In the genomic region with DNA sequence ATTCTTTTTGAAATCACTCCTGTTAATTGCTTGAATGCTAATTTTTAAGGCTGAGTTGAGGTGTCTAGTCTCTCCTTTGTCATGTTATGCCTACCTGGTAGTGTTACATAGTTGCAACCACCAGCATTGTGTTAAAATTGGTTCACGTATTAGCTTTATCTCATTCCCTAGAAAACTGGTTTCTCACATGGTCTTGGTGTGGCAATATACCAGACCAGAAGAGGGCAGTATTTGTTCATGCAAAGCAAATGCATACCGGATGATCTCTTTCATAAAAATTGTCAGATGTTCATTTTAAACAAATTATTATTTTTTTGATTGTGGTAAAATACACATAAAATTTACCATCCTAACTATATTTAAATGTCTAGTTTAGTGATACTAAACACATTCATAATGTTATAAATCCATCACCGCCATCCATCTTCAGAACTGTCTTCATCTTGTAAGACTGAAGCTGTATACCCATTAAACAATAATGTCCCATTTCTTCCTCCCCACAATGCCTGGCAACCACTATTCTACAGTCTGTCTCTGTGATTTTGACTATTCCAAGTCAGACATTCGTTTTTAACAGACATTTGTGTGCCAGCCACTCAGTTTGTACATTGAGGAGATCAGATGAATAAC, we compare ENCODE assay signal across 9 cellular contexts.
DNase-seq lines count a peak whose midpoint lies in the region; ATAC-seq and TF ChIP-seq lines count a peak whose summit lies in the region.
"Had no signal": no experiment of that assay in that cellular context is flagged by ENCODE, and none has a peak within 500 bp of the region (broad histone marks: within the 10 kb centered on the region; RNA-seq: fewer than 3 reads in every experiment).

No MANE protein-coding gene starts in this region.

- peak; percentile 84 for TF ChIP-seq CTCF in fibroblast of mammary gland (conservative IDR thresholded peaks at IDR 0.05; ENCODE audit: control insufficient read depth, insufficient read depth, low read depth, low read length)
- peak; percentile 67 for TF ChIP-seq CTCF in parathyroid adenoma (IDR thresholded peaks at IDR 0.05)

- no peaks in the 10 kb centered on the region for H3K27me3 ChIP-seq in parathyroid adenoma (ENCODE audit: control insufficient read depth, insufficient read depth, low read length)

- H3K79me2 ChIP-seq in parathyroid adenoma, result peaks cover 6% of the 10 kb centered on the region

- H2AFZ ChIP-seq in parathyroid adenoma, result no peak overlapping the region

- no peak overlapping the region for H3K9ac ChIP-seq in parathyroid adenoma

- no peak overlapping the region for H3K4me2 ChIP-seq in parathyroid adenoma (ENCODE audit: low read length)

- ATAC-seq in HG02571 (IDR thresholded peaks at IDR 0.05; ENCODE audit: unreplicated experiment), result no peak
- no peak for ATAC-seq in GM19395 (IDR thresholded peaks at IDR 0.05; ENCODE audit: unreplicated experiment)

- H3K4me3 ChIP-seq in fibroblast of mammary gland (ENCODE audit: control insufficient read depth, low read depth, low read length) (no peak overlapping the region), parathyroid adenoma (ENCODE audit: low read depth, low read length) (no peak overlapping the region)

- H3K27ac ChIP-seq in parathyroid adenoma, result no peak overlapping the region

- peak; percentile 7 for DNase-seq in activated CD4-positive, alpha-beta T cell treated with anti-CD3 and anti-CD28 coated beads for 48 hours
- DNase-seq in activated CD4-positive, alpha-beta T cell treated with anti-CD3 and anti-CD28 coated beads, Interleukin-2, amount 50 U/mL, for 4 hours, result no peak
- DNase-seq in LoVo (ENCODE audit: low spot score) (peak; percentile 17), SK-MEL-5 (ENCODE audit: low read depth, low spot score) (peak; percentile 74), fibroblast of mammary gland (ENCODE audit: low read depth) (peak; percentile 67)
- DNase-seq: stimulated activated naive B cell treated with anti-CD40 and anti-IgM and Interleukin-4, amounts not matched to agents 10 μg/mL and 1 μg/mL and 100 μg/mL, for 72 hours had no signal

- H3K9me3 ChIP-seq in parathyroid adenoma (ENCODE audit: control insufficient read depth, low read length), result no peaks in the 10 kb centered on the region

- no peaks in the 10 kb centered on the region for H3K4me1 ChIP-seq in parathyroid adenoma

- in situ Hi-C loops in SK-MEL-5 (cut with HindIII; ENCODE audit: low pct_unique_long_range_greater_than_20kb, low sequenced_read_pairs), result no loop called here

- no peaks in the 10 kb centered on the region for H3K36me3 ChIP-seq in parathyroid adenoma (ENCODE audit: control insufficient read depth, insufficient read depth, low read length)

Comparison
In these comparisons a context has a peak if more than half of its experiments do, and no peak if none do; other contexts are left out.
1. DNase-seq: peak in activated CD4-positive, alpha-beta T cell treated with anti-CD3 and anti-CD28 coated beads for 48 hours (single experiment), LoVo (single experiment), SK-MEL-5 (single experiment) and fibroblast of mammary gland (single experiment); none in activated CD4-positive, alpha-beta T cell treated with anti-CD3 and anti-CD28 coated beads, Interleukin-2, amount 50 U/mL, for 4 hours (0 of 2).